ENCODE assay signal across 21 cellular contexts in genomic region chr3:137116619-137117018, GRCh38.
"Had no signal": no experiment of that assay in that cellular context is flagged by ENCODE, and none has a peak within 500 bp of the region (broad histone marks: within the 10 kb centered on the region; RNA-seq: fewer than 3 reads in every experiment).

No MANE protein-coding gene starts in this region.

- H3K9ac ChIP-seq: neural progenitor cell had no signal

- H3K4me2 ChIP-seq: neural progenitor cell, smooth muscle cell had no signal

- H3K4me3 ChIP-seq: gastroesophageal sphincter, left ventricle myocardium inferior, lower lobe of right lung, neural progenitor cell, ovary, right atrium auricular region, sigmoid colon, smooth muscle cell had no signal

- H3K4me3 Mint-ChIP-seq: dendritic cell treated with granulocyte-macrophage colony-stimulating factor and Interleukin-4, amounts not matched to agents 40 ng/mL and 50 ng/mL, for 4 days; effector memory CD8-positive, alpha-beta T cell; natural killer cell treated with Interleukin-12 subunit alpha and Interleukin-12 subunit beta and Interleukin-15 and Interleukin-18, amount 100 ng/mL, for 72 hours; neural progenitor cell had no signal

- H3K36me3 ChIP-seq: gastroesophageal sphincter, left ventricle myocardium inferior, lower lobe of right lung, neural progenitor cell, ovary, right atrium auricular region, sigmoid colon had no signal

- H3K4me1 ChIP-seq: gastroesophageal sphincter, left ventricle myocardium inferior, lower lobe of right lung, neural progenitor cell, right atrium auricular region, sigmoid colon had no signal

- H3K9me3 ChIP-seq: gastroesophageal sphincter, left ventricle myocardium inferior, lower lobe of right lung, ovary, right atrium auricular region, sigmoid colon had no signal

- H3K27ac ChIP-seq: gastroesophageal sphincter, left ventricle myocardium inferior, lower lobe of right lung, neural progenitor cell, ovary, right atrium auricular region, sigmoid colon had no signal

- H3K36me3 Mint-ChIP-seq: natural killer cell treated with Interleukin-12 subunit alpha and Interleukin-12 subunit beta and Interleukin-15 and Interleukin-18, amount 100 ng/mL, for 72 hours; neural progenitor cell had no signal

- DNase-seq: effector memory CD8-positive, alpha-beta T cell; glutamatergic neuron; kidney; left cardiac atrium; left ventricle myocardium inferior; lower lobe of right lung; mesenchymal stem cell; midbrain; nucleus accumbens; ovary; sigmoid colon; stimulated activated CD4-positive, alpha-beta T cell treated with anti-CD3 and anti-CD28 coated beads, Interleukin-1b, Interleukin-23, amount 100 ng/mL, for 48 hours; stimulated activated CD4-positive, alpha-beta T cell treated with anti-CD3 and anti-CD28 coated beads, Interleukin-4, amount 100 ng/mL, for 24 hours; stimulated activated naive CD4-positive, alpha-beta T cell; trophoblast cell had no signal

- ATAC-seq: effector memory CD8-positive, alpha-beta T cell; gastroesophageal sphincter; left cardiac atrium; lower lobe of right lung had no signal

- H3K27ac Mint-ChIP-seq: dendritic cell treated with granulocyte-macrophage colony-stimulating factor and Interleukin-4, amounts not matched to agents 40 ng/mL and 50 ng/mL, for 4 days; effector memory CD8-positive, alpha-beta T cell; natural killer cell treated with Interleukin-12 subunit alpha and Interleukin-12 subunit beta and Interleukin-15 and Interleukin-18, amount 100 ng/mL, for 72 hours; neural progenitor cell had no signal

- H3K27me3 ChIP-seq: neural progenitor cell, ovary, right atrium auricular region, sigmoid colon had no signal

- H2AFZ ChIP-seq: neural progenitor cell had no signal

- H3K9me3 Mint-ChIP-seq: dendritic cell treated with granulocyte-macrophage colony-stimulating factor and Interleukin-4, amounts not matched to agents 40 ng/mL and 50 ng/mL, for 4 days; effector memory CD8-positive, alpha-beta T cell; natural killer cell treated with Interleukin-12 subunit alpha and Interleukin-12 subunit beta and Interleukin-15 and Interleukin-18, amount 100 ng/mL, for 72 hours; neural progenitor cell had no signal
